In genomic region chr5:80109549-80110478, GRCh38 we compare ENCODE assay signal across 8 cellular contexts.
A peak's percentile ranks its signal among the peaks of the same experiment; 100 is the strongest.
DNase-seq lines count a peak whose midpoint lies in the region; ATAC-seq and TF ChIP-seq lines count a peak whose summit lies in the region.

No MANE protein-coding gene starts in this region.

- H3K36me3 ChIP-seq in MG63, result no peaks in the 10 kb centered on the region
- no peaks in the 10 kb centered on the region for H3K36me3 ChIP-seq in testis (ENCODE audit: low read depth, missing control alignments)
- no peaks in the 10 kb centered on the region for H3K36me3 ChIP-seq in mucosa of descending colon (ENCODE audit: low read depth)

- ATAC-seq in GM21423 (IDR thresholded peaks at IDR 0.05; ENCODE audit: unreplicated experiment), result peak; percentile 82
- peak; percentile 10 for ATAC-seq in esophagus mucosa
- no peak for ATAC-seq in GM19452 (IDR thresholded peaks at IDR 0.05; ENCODE audit: unreplicated experiment)
- no peak for ATAC-seq in mucosa of descending colon

- H3K9me3 ChIP-seq in MG63 (no peaks in the 10 kb centered on the region), testis (no peaks in the 10 kb centered on the region), mucosa of descending colon (no peaks in the 10 kb centered on the region)

- H3K4me1 Mint-ChIP-seq in activated naive CD4-positive, alpha-beta T cell treated with anti-CD3 and anti-CD28 coated beads for 36 hours (ENCODE audit: low read depth), result peaks cover 13% of the 10 kb centered on the region

- peak; percentile 63 for DNase-seq in MG63
- peak; percentile 24 for DNase-seq in pons (ENCODE audit: low spot score)
- DNase-seq in testis, result no peak
- DNase-seq in mucosa of descending colon, result no peak
- no peak for DNase-seq in activated naive CD4-positive, alpha-beta T cell treated with anti-CD3 and anti-CD28 coated beads for 36 hours

- 36 to 60% methylated on average over 9 of the region's 9 CpGs for WGBS in testis, 2 donors

- H3K27ac ChIP-seq in testis, result no peak overlapping the region

- intact Hi-C loops in testis (cut with DNase I; ENCODE audit: low total_unique reads) (no loop called here), mucosa of descending colon (cut with DNase I, micrococcal nuclease) (no loop called here)
- intact Hi-C loops in activated naive CD4-positive, alpha-beta T cell treated with anti-CD3 and anti-CD28 coated beads for 36 hours (cut with micrococcal nuclease), result no loop called here

- no peaks in the 10 kb centered on the region for H3K27me3 ChIP-seq in MG63
- no peaks in the 10 kb centered on the region for H3K27me3 ChIP-seq in testis

- no peak overlapping the region for H3K4me3 Mint-ChIP-seq in activated naive CD4-positive, alpha-beta T cell treated with anti-CD3 and anti-CD28 coated beads for 36 hours

- H3K27me3 Mint-ChIP-seq in activated naive CD4-positive, alpha-beta T cell treated with anti-CD3 and anti-CD28 coated beads for 36 hours (ENCODE audit: low read depth), result no peaks in the 10 kb centered on the region

- no peak for TF ChIP-seq POLR2A in testis (IDR thresholded peaks at IDR 0.05)

- H3K4me1 ChIP-seq in testis (peaks cover 19% of the 10 kb centered on the region), mucosa of descending colon (ENCODE audit: low read depth) (no peaks in the 10 kb centered on the region)

- H3K36me3 Mint-ChIP-seq in activated naive CD4-positive, alpha-beta T cell treated with anti-CD3 and anti-CD28 coated beads for 36 hours (ENCODE audit: low read depth), result peaks cover 15% of the 10 kb centered on the region

- CTCF ChIA-PET in activated naive CD4-positive, alpha-beta T cell treated with anti-CD3 and anti-CD28 coated beads for 36 hours (lab: Charles Lee), result interaction anchor here (0.6 to 0.8 kb wide), 2 partner anchors 44 to 130 kb away, joined by 3 read pairs; no protein-coding TSS in a partner anchor

- peaks cover 8% of the 10 kb centered on the region for H3K9me3 Mint-ChIP-seq in activated naive CD4-positive, alpha-beta T cell treated with anti-CD3 and anti-CD28 coated beads for 36 hours

- H3K4me3 ChIP-seq in MG63 (no peak overlapping the region), testis (no peak overlapping the region), mucosa of descending colon (no peak overlapping the region)

- TF ChIP-seq CTCF in testis (IDR thresholded peaks at IDR 0.05) (no peak), mucosa of descending colon (IDR thresholded peaks at IDR 0.05) (no peak)

- H3K27ac Mint-ChIP-seq in activated naive CD4-positive, alpha-beta T cell treated with anti-CD3 and anti-CD28 coated beads for 36 hours, result no peak overlapping the region

Comparison
In these comparisons a context has a peak if more than half of its experiments do, and no peak if none do; other contexts are left out.
1. ATAC-seq: peak in GM21423 (single experiment) and esophagus mucosa (single experiment); none in GM19452 (single experiment) and mucosa of descending colon (single experiment).
2. DNase-seq: peak in MG63 (single experiment) and pons (single experiment); none in testis (single experiment), mucosa of descending colon (0 of 3) and activated naive CD4-positive, alpha-beta T cell treated with anti-CD3 and anti-CD28 coated beads for 36 hours (single experiment).